In the genomic region with DNA sequence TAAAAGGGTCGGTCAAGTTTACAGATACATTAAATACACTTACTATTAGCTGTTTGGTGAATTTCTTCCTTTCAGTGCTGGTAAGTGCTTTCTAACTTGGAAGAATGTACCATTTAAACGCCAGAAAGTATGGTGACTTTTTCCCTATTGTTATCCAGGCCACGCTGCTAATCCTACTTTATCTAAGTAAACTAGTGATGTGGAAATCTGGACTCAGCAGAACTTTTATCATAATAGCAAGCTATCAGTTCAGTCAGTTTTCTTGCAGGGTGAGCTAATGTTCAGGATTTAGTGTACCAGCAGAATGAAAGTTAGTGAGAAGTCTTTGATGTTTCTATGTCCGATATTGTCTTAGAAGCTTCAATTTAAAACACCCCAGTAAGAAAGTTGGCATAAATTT, we compare ENCODE assay signal across 21 cellular contexts.
DNase-seq lines count a peak whose midpoint lies in the region; ATAC-seq, FAIRE-seq and TF ChIP-seq lines count a peak whose summit lies in the region.
"Had no signal": no experiment of that assay in that cellular context is flagged by ENCODE, and none has a peak within 500 bp of the region (broad histone marks: within the 10 kb centered on the region; RNA-seq: fewer than 3 reads in every experiment).

No MANE protein-coding gene starts in this region.

- H3K4me1 ChIP-seq in RWPE2 (ENCODE audit: insufficient read depth, poor library complexity, severe bottlenecking) (peaks cover 20% of the 10 kb centered on the region), HepG2 (ENCODE audit: insufficient read depth, low read length) (peaks cover 38% of the 10 kb centered on the region)

- H3K9me3 ChIP-seq in RWPE2 (ENCODE audit: severe bottlenecking) = no peaks in the 10 kb centered on the region
- H3K9me3 ChIP-seq in HepG2 (ENCODE audit: low read length) = no peaks in the 10 kb centered on the region

- POLR2A ChIA-PET in HepG2 (lab: Yijun Ruan, JAX) = interaction anchor here (1.0 kb wide), 1 partner anchor 72 kb away, joined by 3 read pairs; no protein-coding TSS in a partner anchor

- peak; percentile 26; the same call in 1 of the 3 replicates for ATAC-seq in RWPE2 (ENCODE audit: low read depth)
- ATAC-seq in HepG2 = peak; percentile 83
- ATAC-seq: GM12878 had no signal

- H3K27ac ChIP-seq in RWPE2 (ENCODE audit: poor library complexity, severe bottlenecking) (no peak overlapping the region), HepG2 (ENCODE audit: extremely low read length, insufficient read depth, low read length) (peak overlapping the region; percentile 60)

- H3K4me2 ChIP-seq in HepG2 (ENCODE audit: low read depth, low read length) = peak overlapping the region; percentile 48

- intact Hi-C loops in HepG2 (cut with micrococcal nuclease; ENCODE audit: unreplicated experiment) = no loop called here

- no peaks in the 10 kb centered on the region for H4K20me1 ChIP-seq in HepG2 (ENCODE audit: insufficient read depth, low read length)

- 5% methylated on average over 4 of the region's 4 CpGs for WGBS in HepG2 (ENCODE audit: low lambda C conversion rate)

- no peaks in the 10 kb centered on the region for H3K27me3 ChIP-seq in RWPE2 (ENCODE audit: insufficient read depth, poor library complexity, severe bottlenecking)
- H3K27me3 ChIP-seq in HepG2 (ENCODE audit: control insufficient read depth in 1 of 2, insufficient read depth in 2 of 2, low read length in 2 of 2) = no peaks in the 10 kb centered on the region

- H3K79me2 ChIP-seq in HepG2 (ENCODE audit: insufficient read depth, low read length) = no peaks in the 10 kb centered on the region

- CTCF ChIA-PET in HepG2 (lab: Yijun Ruan, JAX; ENCODE audit: low intra/inter-chr PET ratio, low total read pairs) = no interaction called here

- TF ChIP-seq EP300 in HepG2 (IDR thresholded peaks at IDR 0.05; ENCODE audit: low read depth in 2 of 2, low read length in 2 of 2) = peak in 1 of 2 experiments; percentile 80; a peak in 1 of 4 replicates
- 0 out of 2 replicates have a peak, but pooled peaks have one; percentile 19 for TF ChIP-seq EP300 in HepG2 (CRISPR knock-in tag; IDR thresholded peaks at IDR 0.05; ENCODE audit: borderline replicate concordance)

- TF ChIP-seq POLR2A in HepG2 (IDR thresholded peaks at IDR 0.05; ENCODE audit: insufficient read depth in 1 of 2, low read depth in 2 of 2, low read length in 2 of 2) = no peak

- no peak for TF ChIP-seq RAD21 in HepG2 (CRISPR knock-in tag; IDR thresholded peaks at IDR 0.05)

- peak; percentile 79 for FAIRE-seq in HepG2 (lab: Jason Lieb, UNC)
- FAIRE-seq: A204.1, GM12878, GM18507 had no signal

- no peak overlapping the region for H2AFZ ChIP-seq in HepG2 (ENCODE audit: low read length)

- H3K4me3 ChIP-seq in RWPE2 (ENCODE audit: severe bottlenecking) (no peak overlapping the region), fibroblast of the aortic adventitia (ENCODE audit: low read depth, low read length) (no peak overlapping the region), HepG2 (replicated peaks in 1 of 3; ENCODE audit: insufficient read depth in 1 of 3, low read depth in 2 of 3, low read length in 3 of 3) (no peak overlapping the region; a peak in 2 of 6 replicates), retinal pigment epithelial cell (ENCODE audit: low read length) (no peak overlapping the region)
- H3K4me3 ChIP-seq: GM12878 had no signal

- H3K9ac ChIP-seq in HepG2 (ENCODE audit: insufficient read depth, low read depth, low read length) = no peak overlapping the region

- no TSS peak for BruUV-seq in HepG2 (replicated peaks; lab: Mats Ljungman, UMichigan)

- in situ Hi-C loops in HepG2 (cut with HindIII; ENCODE audit: extremely low pct_ligation_motif_present, low pct_unique_long_range_greater_than_20kb) = no loop called here

- peaks cover 44% of the 10 kb centered on the region for H3K36me3 ChIP-seq in RWPE2 (ENCODE audit: low read depth)
- peaks cover 1 to 30% of the 10 kb centered on the region in 2 experiments; a peak in 2 of 5 replicates for H3K36me3 ChIP-seq in HepG2 (replicated peaks in 1 of 2; ENCODE audit: control insufficient read depth in 1 of 2, insufficient read depth in 2 of 2, low read length in 2 of 2)

- TF ChIP-seq CTCF in RWPE2 (IDR thresholded peaks at IDR 0.05; ENCODE audit: poor library complexity, severe bottlenecking) (no peak), fibroblast of the aortic adventitia (IDR thresholded peaks at IDR 0.05; ENCODE audit: insufficient read depth, low read length) (no peak), HepG2 (CRISPR knock-in tag; IDR thresholded peaks at IDR 0.05) (no peak), retinal pigment epithelial cell (conservative IDR thresholded peaks at IDR 0.05; ENCODE audit: low read depth, low read length) (no peak)

- DNase-seq in RWPE2 (ENCODE audit: low spot score) = no peak
- peak; percentile 28 for DNase-seq in fibroblast of the aortic adventitia (ENCODE audit: low read depth)
- peak; percentile 80 for DNase-seq in HepG2 (ENCODE audit: low spot score)
- DNase-seq in retinal pigment epithelial cell (ENCODE audit: low read depth) = peak; percentile 33
- no peak for DNase-seq in activated CD8-positive, alpha-beta memory T cell treated with anti-CD3 and anti-CD28 coated beads for 24 hours
- DNase-seq in activated naive CD4-positive, alpha-beta T cell treated with Interleukin-2 at 50 U/mL for 16 hours = no peak
- DNase-seq in activated T-cell treated with anti-CD3 and anti-CD28 coated beads, Interleukin-2, amount 50 U/mL, for 48 hours = no peak
- no peak for DNase-seq in stimulated activated naive CD4-positive, alpha-beta T cell treated with Interleukin-2 at 50 U/mL for 16 hours (lab: John Stamatoyannopoulos, UW)
- DNase-seq: CD4-positive, alpha-beta memory T cell; DMS153; GF-D8; NCI-H1048; NCI-H1436; NCI-H1930; NCI-H226; NCI-H524; NCI-H82; SHP77 treated with DMSO at 0.1 percent for 48 hours had no signal

TF ChIP-seq in HepG2, 621 proteins besides CTCF, POLR2A, EP300 and RAD21 (continues in another document):
- TF ChIP-seq, protein P1, sequence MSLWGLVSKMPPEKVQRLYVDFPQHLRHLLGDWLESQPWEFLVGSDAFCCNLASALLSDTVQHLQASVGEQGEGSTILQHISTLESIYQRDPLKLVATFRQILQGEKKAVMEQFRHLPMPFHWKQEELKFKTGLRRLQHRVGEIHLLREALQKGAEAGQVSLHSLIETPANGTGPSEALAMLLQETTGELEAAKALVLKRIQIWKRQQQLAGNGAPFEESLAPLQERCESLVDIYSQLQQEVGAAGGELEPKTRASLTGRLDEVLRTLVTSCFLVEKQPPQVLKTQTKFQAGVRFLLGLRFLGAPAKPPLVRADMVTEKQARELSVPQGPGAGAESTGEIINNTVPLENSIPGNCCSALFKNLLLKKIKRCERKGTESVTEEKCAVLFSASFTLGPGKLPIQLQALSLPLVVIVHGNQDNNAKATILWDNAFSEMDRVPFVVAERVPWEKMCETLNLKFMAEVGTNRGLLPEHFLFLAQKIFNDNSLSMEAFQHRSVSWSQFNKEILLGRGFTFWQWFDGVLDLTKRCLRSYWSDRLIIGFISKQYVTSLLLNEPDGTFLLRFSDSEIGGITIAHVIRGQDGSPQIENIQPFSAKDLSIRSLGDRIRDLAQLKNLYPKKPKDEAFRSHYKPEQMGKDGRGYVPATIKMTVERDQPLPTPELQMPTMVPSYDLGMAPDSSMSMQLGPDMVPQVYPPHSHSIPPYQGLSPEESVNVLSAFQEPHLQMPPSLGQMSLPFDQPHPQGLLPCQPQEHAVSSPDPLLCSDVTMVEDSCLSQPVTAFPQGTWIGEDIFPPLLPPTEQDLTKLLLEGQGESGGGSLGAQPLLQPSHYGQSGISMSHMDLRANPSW (CRISPR knock-in tag; IDR thresholded peaks at IDR 0.05; ENCODE audit: borderline replicate concordance) = no peak
- TF ChIP-seq CREM (IDR thresholded peaks at IDR 0.05) = peak; percentile 67
- TF ChIP-seq CREM (CRISPR knock-in tag; IDR thresholded peaks at IDR 0.05) = no peak
- no peak for TF ChIP-seq ZNF577 (CRISPR knock-in tag; IDR thresholded peaks at IDR 0.05; ENCODE audit: borderline replicate concordance, low read depth)
- no peak for TF ChIP-seq KMT2B (CRISPR knock-in tag; IDR thresholded peaks at IDR 0.05)
- peak; percentile 66 for TF ChIP-seq FOXA3 (CRISPR knock-in tag; IDR thresholded peaks at IDR 0.05)
- TF ChIP-seq ZBTB38 (CRISPR knock-in tag; IDR thresholded peaks at IDR 0.05) = no peak
- no peak for TF ChIP-seq ZNF563 (CRISPR knock-in tag; IDR thresholded peaks at IDR 0.05)
- peak; percentile 85 for TF ChIP-seq SOX13 (IDR thresholded peaks at IDR 0.05)
- peak in 1 of 2 experiments; percentile 97; a peak in 2 of 4 replicates for TF ChIP-seq SOX13 (CRISPR knock-in tag; conservative IDR thresholded peaks at IDR 0.05 in 1 of 2, IDR thresholded peaks at IDR 0.05 in 1 of 2)
- TF ChIP-seq, protein P2, sequence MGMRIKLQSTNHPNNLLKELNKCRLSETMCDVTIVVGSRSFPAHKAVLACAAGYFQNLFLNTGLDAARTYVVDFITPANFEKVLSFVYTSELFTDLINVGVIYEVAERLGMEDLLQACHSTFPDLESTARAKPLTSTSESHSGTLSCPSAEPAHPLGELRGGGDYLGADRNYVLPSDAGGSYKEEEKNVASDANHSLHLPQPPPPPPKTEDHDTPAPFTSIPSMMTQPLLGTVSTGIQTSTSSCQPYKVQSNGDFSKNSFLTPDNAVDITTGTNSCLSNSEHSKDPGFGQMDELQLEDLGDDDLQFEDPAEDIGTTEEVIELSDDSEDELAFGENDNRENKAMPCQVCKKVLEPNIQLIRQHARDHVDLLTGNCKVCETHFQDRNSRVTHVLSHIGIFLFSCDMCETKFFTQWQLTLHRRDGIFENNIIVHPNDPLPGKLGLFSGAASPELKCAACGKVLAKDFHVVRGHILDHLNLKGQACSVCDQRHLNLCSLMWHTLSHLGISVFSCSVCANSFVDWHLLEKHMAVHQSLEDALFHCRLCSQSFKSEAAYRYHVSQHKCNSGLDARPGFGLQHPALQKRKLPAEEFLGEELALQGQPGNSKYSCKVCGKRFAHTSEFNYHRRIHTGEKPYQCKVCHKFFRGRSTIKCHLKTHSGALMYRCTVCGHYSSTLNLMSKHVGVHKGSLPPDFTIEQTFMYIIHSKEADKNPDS (CRISPR knock-in tag; IDR thresholded peaks at IDR 0.05) = no peak
- TF ChIP-seq NCOR1 (IDR thresholded peaks at IDR 0.05; ENCODE audit: borderline replicate concordance, low read length) = peak; percentile 31; the same call in 1 of the 2 replicates
- no peak for TF ChIP-seq ZNF619 (CRISPR knock-in tag; IDR thresholded peaks at IDR 0.05)
- TF ChIP-seq ZNF484 (CRISPR knock-in tag; IDR thresholded peaks at IDR 0.05; ENCODE audit: borderline replicate concordance, low read depth) = no peak
- no peak for TF ChIP-seq ARNTL (CRISPR knock-in tag; IDR thresholded peaks at IDR 0.05)

Comparison
In these comparisons a context has a peak if more than half of its experiments do, and no peak if none do; other contexts are left out.
1. DNase-seq: peak in fibroblast of the aortic adventitia (single experiment), HepG2 (single experiment) and retinal pigment epithelial cell (single experiment); none in RWPE2 (single experiment), activated CD8-positive, alpha-beta memory T cell treated with anti-CD3 and anti-CD28 coated beads for 24 hours (single experiment), activated naive CD4-positive, alpha-beta T cell treated with Interleukin-2 at 50 U/mL for 16 hours (single experiment), activated T-cell treated with anti-CD3 and anti-CD28 coated beads, Interleukin-2, amount 50 U/mL, for 48 hours (0 of 2) and stimulated activated naive CD4-positive, alpha-beta T cell treated with Interleukin-2 at 50 U/mL for 16 hours (single experiment).